ENCODE assay signal across 13 cellular contexts in genomic region chr3:99934984-99935797, GRCh38.
DNase-seq lines count a peak whose midpoint lies in the region; ATAC-seq, FAIRE-seq and TF ChIP-seq lines count a peak whose summit lies in the region.
"Had no signal": no experiment of that assay in that cellular context is flagged by ENCODE, and none has a peak within 500 bp of the region (broad histone marks: within the 10 kb centered on the region; RNA-seq: fewer than 3 reads in every experiment).

No MANE protein-coding gene starts in this region.

- H3K4me1 ChIP-seq in ACC112 (ENCODE audit: control insufficient read depth, insufficient read depth, low read length, unreplicated experiment) (peaks cover 37% of the 10 kb centered on the region), astrocyte (ENCODE audit: insufficient read depth, low read length) (peaks cover 23% of the 10 kb centered on the region), heart right ventricle (peaks cover 2 to 62% (median 47%) of the 10 kb centered on the region in 9 donors)

- H3K4me3 ChIP-seq in ACC112 (ENCODE audit: low read depth, low read length) (no peak overlapping the region), astrocyte (ENCODE audit: insufficient read depth, low read depth, low read length) (no peak overlapping the region), heart right ventricle (no peak overlapping the region)

- H3K27ac Mint-ChIP-seq in astrocyte (ENCODE audit: unreplicated experiment): peak overlapping the region; percentile 28
- H3K27ac Mint-ChIP-seq in nephron progenitor cell: peak overlapping the region; percentile 94
- H3K27ac Mint-ChIP-seq: activated T-cell treated with anti-CD3 and anti-CD28 coated beads, Interleukin-2, amount 50 U/mL, for 72 hours had no signal

- peaks cover 42% of the 10 kb centered on the region for H3K4me1 Mint-ChIP-seq in astrocyte (ENCODE audit: low read depth, unreplicated experiment)
- H3K4me1 Mint-ChIP-seq in nephron progenitor cell: peaks cover 53% of the 10 kb centered on the region

- peak overlapping the region; percentile 24; the same call in 1 of the 2 replicates for H3K27ac ChIP-seq in ACC112 (ENCODE audit: low read depth, low read length)
- H3K27ac ChIP-seq in astrocyte (ENCODE audit: low read depth, low read length): no peak overlapping the region
- peak overlapping the region in 8 of 10 donors; percentile 3 to 59 (median 54) for H3K27ac ChIP-seq in heart right ventricle
- H3K27ac ChIP-seq: HL-60 had no signal

- H2AFZ ChIP-seq in ACC112 (ENCODE audit: low read length, unreplicated experiment): no peak overlapping the region
- no peak overlapping the region for H2AFZ ChIP-seq in astrocyte (ENCODE audit: low read depth, low read length)

- H3K79me2 ChIP-seq in ACC112 (ENCODE audit: control insufficient read depth, insufficient read depth, low read length, unreplicated experiment) (no peaks in the 10 kb centered on the region), astrocyte (ENCODE audit: insufficient read depth, low read length) (no peaks in the 10 kb centered on the region)

- TF ChIP-seq CTCF in astrocyte (IDR thresholded peaks at IDR 0.05; ENCODE audit: insufficient read depth, low read depth, low read length) (no peak), heart right ventricle (IDR thresholded peaks at IDR 0.05) (no peak), nephron progenitor cell (IDR thresholded peaks at IDR 0.05) (no peak)

- H3K9ac ChIP-seq in astrocyte (ENCODE audit: low read length): no peak overlapping the region

- no peak overlapping the region for H3K4me2 ChIP-seq in astrocyte (ENCODE audit: low read length)

- H3K4me3 Mint-ChIP-seq in astrocyte (ENCODE audit: unreplicated experiment) (no peak overlapping the region), nephron progenitor cell (no peak overlapping the region)
- H3K4me3 Mint-ChIP-seq: activated T-cell treated with anti-CD3 and anti-CD28 coated beads, Interleukin-2, amount 50 U/mL, for 72 hours had no signal

- no peaks in the 10 kb centered on the region for H3K27me3 ChIP-seq in ACC112 (ENCODE audit: insufficient read depth, low read length)
- no peaks in the 10 kb centered on the region for H3K27me3 ChIP-seq in astrocyte (ENCODE audit: insufficient read depth, low read length)
- no peaks in the 10 kb centered on the region for H3K27me3 ChIP-seq in heart right ventricle

- no peaks in the 10 kb centered on the region for H4K20me1 ChIP-seq in astrocyte (ENCODE audit: insufficient read depth, low read length)

- no peak for FAIRE-seq in astrocyte (lab: Jason Lieb, UNC)

- H3K9me3 ChIP-seq in astrocyte (ENCODE audit: insufficient read depth, low read depth, low read length): no peaks in the 10 kb centered on the region
- H3K9me3 ChIP-seq in heart right ventricle: no peaks in the 10 kb centered on the region

- intact Hi-C loops in heart right ventricle (cut with DNase I): loop anchor here in 5 of 10 donors (5.0 to 10.0 kb wide), 6 partner anchors 70 to 320 kb away; no protein-coding TSS in a partner anchor

- DNase-seq in astrocyte (ENCODE audit: low read depth) (no peak), heart right ventricle (peak in 1 of 2 donors; percentile 62), nephron progenitor cell (no peak)
- no peak for DNase-seq in activated CD4-positive, alpha-beta T cell treated with anti-CD3 and anti-CD28 coated beads, Interleukin-2, amount 50 U/mL, for 48 hours
- DNase-seq in activated CD4-positive, alpha-beta T cell treated with anti-CD3 and anti-CD28 coated beads, Interleukin-2, amount 50 U/mL, for 4 hours: no peak
- DNase-seq: activated T-cell treated with anti-CD3 and anti-CD28 coated beads, Interleukin-2, amount 50 U/mL, for 72 hours; NCI-H1092; NCI-H748 treated with DMSO at 0.1 percent for 48 hours had no signal

- no peaks in the 10 kb centered on the region for H3K36me3 Mint-ChIP-seq in astrocyte (ENCODE audit: low read depth, unreplicated experiment)
- H3K36me3 Mint-ChIP-seq in nephron progenitor cell (ENCODE audit: low read depth): peaks cover 11% of the 10 kb centered on the region

- no peaks in the 10 kb centered on the region for H3K9me3 Mint-ChIP-seq in astrocyte (ENCODE audit: unreplicated experiment)
- H3K9me3 Mint-ChIP-seq in nephron progenitor cell: no peaks in the 10 kb centered on the region
- H3K9me3 Mint-ChIP-seq: activated T-cell treated with anti-CD3 and anti-CD28 coated beads, Interleukin-2, amount 50 U/mL, for 72 hours had no signal

- H3K36me3 ChIP-seq in ACC112 (ENCODE audit: insufficient read depth, low read length) (no peaks in the 10 kb centered on the region; the same call in 1 of the 2 replicates), astrocyte (ENCODE audit: insufficient read depth, low read length) (no peaks in the 10 kb centered on the region), heart right ventricle (no peaks in the 10 kb centered on the region)

- peak; percentile 68 to 88 (median 82) for ATAC-seq in heart right ventricle
- ATAC-seq in HG02970 (IDR thresholded peaks at IDR 0.05; ENCODE audit: low FRiP score, unreplicated experiment): no peak
- ATAC-seq in GM18873 (IDR thresholded peaks at IDR 0.05; ENCODE audit: low FRiP score, unreplicated experiment): no peak
- ATAC-seq: activated T-cell treated with anti-CD3 and anti-CD28 coated beads, Interleukin-2, amount 50 U/mL, for 72 hours; SK-N-SH treated with all-trans-retinoic acid at 6 μM for 48 hours had no signal

- 14 to 17% methylated on average over 4 of the region's 4 CpGs for WGBS in heart right ventricle, 2 donors

- no peaks in the 10 kb centered on the region for H3K27me3 Mint-ChIP-seq in astrocyte (ENCODE audit: low read depth, unreplicated experiment)
- H3K27me3 Mint-ChIP-seq in nephron progenitor cell (ENCODE audit: low read depth, poor library complexity): no peaks in the 10 kb centered on the region

Comparison
In these comparisons a context has a peak if more than half of its experiments do, and no peak if none do; other contexts are left out.
1. ATAC-seq: peak in heart right ventricle (8 of 8); none in HG02970 (single experiment) and GM18873 (single experiment).